1 cellular context compared by ENCODE assay signal in the genomic region with DNA sequence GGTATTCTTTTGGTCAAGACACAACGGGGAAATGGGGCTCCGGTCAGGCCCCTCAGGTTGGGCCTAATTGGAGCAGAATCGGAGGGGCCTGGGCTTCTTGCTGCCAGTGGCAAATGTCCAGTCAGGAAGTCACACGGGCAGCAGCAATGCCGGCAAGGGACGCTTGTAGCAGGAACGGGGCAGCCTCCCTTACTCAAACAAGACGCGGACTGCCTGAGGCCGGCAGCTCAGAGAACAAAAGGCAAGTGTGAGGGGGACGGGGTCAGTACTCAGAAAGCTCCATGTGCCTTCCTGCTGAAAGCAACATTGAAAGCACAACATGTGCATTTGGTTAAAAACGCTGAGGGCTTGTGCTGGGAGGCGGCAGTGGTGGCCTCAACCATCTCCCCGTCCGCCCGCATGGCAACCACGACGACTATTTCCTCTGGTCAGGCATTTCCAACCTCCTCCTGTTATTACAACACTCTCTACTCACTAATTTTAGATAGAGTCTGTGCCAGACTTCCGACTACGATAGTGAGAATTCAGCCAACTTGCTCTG.
TF ChIP-seq lines count a peak whose summit lies in the region.

No MANE protein-coding gene starts in this region.

TF ChIP-seq in H1, 55 proteins besides CTCF, POLR2A, EP300 and RAD21:
- no peak for TF ChIP-seq KDM4A (IDR thresholded peaks at IDR 0.05; ENCODE audit: low read depth, low read length, severe bottlenecking)
- TF ChIP-seq, protein P1, sequence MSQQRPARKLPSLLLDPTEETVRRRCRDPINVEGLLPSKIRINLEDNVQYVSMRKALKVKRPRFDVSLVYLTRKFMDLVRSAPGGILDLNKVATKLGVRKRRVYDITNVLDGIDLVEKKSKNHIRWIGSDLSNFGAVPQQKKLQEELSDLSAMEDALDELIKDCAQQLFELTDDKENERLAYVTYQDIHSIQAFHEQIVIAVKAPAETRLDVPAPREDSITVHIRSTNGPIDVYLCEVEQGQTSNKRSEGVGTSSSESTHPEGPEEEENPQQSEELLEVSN (IDR thresholded peaks at IDR 0.05) = peak; percentile 38; the same call in 1 of the 2 replicates
- no peak for TF ChIP-seq TBP (IDR thresholded peaks at IDR 0.05; ENCODE audit: low read depth, low read length)
- no peak for TF ChIP-seq RXRA (IDR thresholded peaks at IDR 0.05; ENCODE audit: insufficient read depth, low read depth, low read length)
- no peak for TF ChIP-seq POU5F1 (IDR thresholded peaks at IDR 0.05; ENCODE audit: low read depth, low read length)
- TF ChIP-seq, protein P2, sequence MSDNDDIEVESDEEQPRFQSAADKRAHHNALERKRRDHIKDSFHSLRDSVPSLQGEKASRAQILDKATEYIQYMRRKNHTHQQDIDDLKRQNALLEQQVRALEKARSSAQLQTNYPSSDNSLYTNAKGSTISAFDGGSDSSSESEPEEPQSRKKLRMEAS (IDR thresholded peaks at IDR 0.05) = peak; percentile 55
